Comparison of ENCODE assay signal across 23 cellular contexts in genomic region chr15:27179789-27180188, GRCh38.
"Had no signal": no experiment of that assay in that cellular context is flagged by ENCODE, and none has a peak within 500 bp of the region (broad histone marks: within the 10 kb centered on the region; RNA-seq: fewer than 3 reads in every experiment).

No MANE protein-coding gene starts in this region.

- DNase-seq: activated B cell treated with CpG ODN at 0.5 μM for 24 hours; activated CD4-positive, alpha-beta T cell treated with anti-CD3 and anti-CD28 coated beads, Interleukin-2, amount 50 U/mL, for 1 hour; activated CD8-positive, alpha-beta T cell treated with anti-CD3 and anti-CD28 coated beads for 36 hours; activated naive CD8-positive, alpha-beta T cell treated with anti-CD3 and anti-CD28 coated beads, Interleukin-2, amount 50 U/mL, for 24 hours; activated T-cell treated with anti-CD3 and anti-CD28 coated beads, Interleukin-2, amount 50 U/mL, for 4 hours; amygdala; dermis blood vessel endothelial cell; effector CD4-positive, alpha-beta T cell; foreskin keratinocyte; heart left ventricle; hypothalamus; immature natural killer cell; kidney; left colon; mammary epithelial cell; posterior cingulate gyrus; right cardiac atrium; stimulated activated CD4-positive, alpha-beta T cell treated with anti-CD3 and anti-CD28 coated beads, Interleukin-15, amount 100 ng/mL, for 24 hours; stimulated activated CD4-positive, alpha-beta T cell treated with anti-CD3 and anti-CD28 coated beads, Interleukin-2, amount 100 ng/mL, for 24 hours; stimulated activated naive B cell treated with anti-CD40 and anti-IgM and Interleukin-4, amounts not matched to agents 10 μg/mL and 1 μg/mL and 100 μg/mL, for 72 hours; stomach; tibial artery; upper lobe of right lung had no signal
